ENCODE assay signal across 8 cellular contexts in genomic region chr10:73246783-73247508, GRCh38. TPM values are rescaled to one million over a fixed set of nuclear protein-coding genes. Genes with fewer than 3 reads are reported as not detected.
DNase-seq lines count a peak whose midpoint lies in the region; ATAC-seq, FAIRE-seq and TF ChIP-seq lines count a peak whose summit lies in the region.

DNAJC9 (minus strand) TSS chr10:73247255; CDS start chr10:73247189, 66 bp downstream.

- H3K27ac ChIP-seq in pancreas: peak within 1 kb of the TSS; percentile 46 to 79 (median 70)
- peak within 1 kb of the TSS; percentile 65 to 83 for H3K27ac ChIP-seq in tibial artery

- H3K27me3 Mint-ChIP-seq in activated naive CD8-positive, alpha-beta T cell treated with anti-CD3 and anti-CD28 coated beads for 36 hours: no peaks in the 10 kb centered on the region

- H3K9me3 ChIP-seq in pancreas: no peaks in the 10 kb centered on the region
- H3K9me3 ChIP-seq in tibial artery: no peaks in the 10 kb centered on the region

- 0% methylated on average over 70 to 73 of the region's 73 CpGs for WGBS in pancreas, 2 donors

- peak within 1 kb of the TSS; percentile 99 for H3K4me3 Mint-ChIP-seq in activated naive CD8-positive, alpha-beta T cell treated with anti-CD3 and anti-CD28 coated beads for 36 hours

- no peak for TF ChIP-seq CTCF in pancreas (IDR thresholded peaks at IDR 0.05)
- TF ChIP-seq CTCF in tibial artery (IDR thresholded peaks at IDR 0.05): no peak

- H3K36me3 ChIP-seq in pancreas (peaks cover 0 to 5% (median 0%) of the 10 kb centered on the region in 3 donors), tibial artery (peaks cover 21 to 55% (median 25%) of the 10 kb centered on the region in 3 donors)

- intact Hi-C loops in Right ventricle myocardium inferior (cut with DNase I) (no loop called here), pancreas (cut with DNase I) (no loop called here), tibial artery (cut with DNase I; ENCODE audit: low total_unique reads) (no loop called here)

- peaks cover 84% of the 10 kb centered on the region for H3K36me3 Mint-ChIP-seq in activated naive CD8-positive, alpha-beta T cell treated with anti-CD3 and anti-CD28 coated beads for 36 hours

- TF ChIP-seq POLR2A in GM10847 (IDR thresholded peaks at IDR 0.05; ENCODE audit: extremely low read depth, insufficient read length): peak; percentile 98

- ATAC-seq in HG02623 (IDR thresholded peaks at IDR 0.05; ENCODE audit: unreplicated experiment): peak; percentile 75
- peak; percentile 96 for ATAC-seq in Right ventricle myocardium inferior
- ATAC-seq in pancreas: peak; percentile 97 to 98 (median 98)

- H3K27ac Mint-ChIP-seq in activated naive CD8-positive, alpha-beta T cell treated with anti-CD3 and anti-CD28 coated beads for 36 hours: peak within 1 kb of the TSS; percentile 96

- H3K27me3 ChIP-seq in pancreas (no peaks in the 10 kb centered on the region), tibial artery (no peaks in the 10 kb centered on the region)

- peaks cover 66% of the 10 kb centered on the region for H3K4me1 Mint-ChIP-seq in activated naive CD8-positive, alpha-beta T cell treated with anti-CD3 and anti-CD28 coated beads for 36 hours

- DNase-seq in NCI-H1092 treated with DMSO at 0.1 percent for 48 hours (lab: John Stamatoyannopoulos, UW) (peak; percentile 86), SKM-1 treated with dmso at 0.1 percent for 144 hours (lab: John Stamatoyannopoulos, UW; ENCODE audit: unreplicated experiment) (peak; percentile 88), Right ventricle myocardium inferior (ENCODE audit: missing footprints) (peak; percentile 99), pancreas (peak; percentile 92 to 100 (median 97)), tibial artery (peak; percentile 97 to 98)
- peak; percentile 96 for DNase-seq in activated naive CD8-positive, alpha-beta T cell treated with anti-CD3 and anti-CD28 coated beads for 36 hours

- H3K9me3 Mint-ChIP-seq in activated naive CD8-positive, alpha-beta T cell treated with anti-CD3 and anti-CD28 coated beads for 36 hours: no peaks in the 10 kb centered on the region

- H3K4me1 ChIP-seq in pancreas (peaks cover 0 to 21% (median 10%) of the 10 kb centered on the region in 3 donors), tibial artery (peaks cover 0 to 40% (median 28%) of the 10 kb centered on the region in 4 donors)

- FAIRE-seq in pancreas (lab: Jason Lieb, UNC): no peak

- H3K4me3 ChIP-seq in pancreas (peak within 1 kb of the TSS; percentile 68 to 94 (median 85)), tibial artery (peak within 1 kb of the TSS; percentile 88 to 96)

RNA-seq across cellular contexts. Expression of gene DNAJC9, which starts in this region (rescaled TPM):
- total RNA-seq in activated naive CD8-positive, alpha-beta T cell treated with anti-CD3 and anti-CD28 coated beads for 36 hours: 10 to 100 TPM; 65.0 to 65.5 TPM
- total RNA-seq in Right ventricle myocardium inferior (8.5 TPM), pancreas (1 to 10 TPM; 3.7 to 6.7 (median 4.9) TPM)
- 1 to 10 TPM; 4.9 to 8.5 TPM for polyA plus RNA-seq in pancreas

Comparison
In these comparisons a context has a peak if more than half of its experiments do, and no peak if none do; other contexts are left out.
1. Peak in every context shown above with its lines: DNase-seq, ATAC-seq, H3K4me3 ChIP-seq and H3K27ac ChIP-seq.